8 cellular contexts compared by ENCODE assay signal in the genomic region with DNA sequence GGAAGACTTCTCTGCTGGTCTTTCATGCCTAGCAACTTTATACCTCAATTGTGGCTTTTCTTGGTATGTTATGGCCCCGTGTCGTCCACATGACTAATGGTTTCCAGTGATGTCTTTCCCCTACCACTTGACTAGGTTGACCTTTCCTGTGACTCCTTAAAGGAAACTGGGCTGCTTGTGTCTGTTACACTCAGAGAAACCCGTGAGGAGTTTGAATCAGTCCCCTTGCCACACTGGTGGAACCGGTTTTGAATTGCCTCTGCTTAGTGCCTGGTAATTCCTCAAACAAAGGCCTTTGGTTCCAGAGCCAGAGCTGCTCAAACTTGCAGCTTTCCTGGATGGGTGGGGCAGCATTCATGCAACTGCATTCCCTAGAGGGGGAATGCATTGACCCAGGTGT. TPM values are rescaled to one million over a fixed set of nuclear protein-coding genes. Genes with fewer than 3 reads are reported as not detected.
DNase-seq lines count a peak whose midpoint lies in the region; ATAC-seq, FAIRE-seq and TF ChIP-seq lines count a peak whose summit lies in the region.

No MANE protein-coding gene starts in this region.

- no peak overlapping the region for H3K4me3 ChIP-seq in OCI-LY3 (ENCODE audit: low read length)

- DNase-seq in AG08395 (ENCODE audit: low spot score) (peak; percentile 73), H54 (ENCODE audit: insufficient read length, low spot score) (peak; percentile 6), fibroblast of peridontal ligament (ENCODE audit: extremely low read depth) (peak; percentile 82), Ammon's horn (ENCODE audit: low spot score) (no peak), T-helper 17 cell (no peak)

- peaks cover 55% of the 10 kb centered on the region for H3K4me1 Mint-ChIP-seq in stimulated activated memory B cell treated with anti-CD40 and anti-IgM and Interleukin-4, amounts not matched to agents 10 μg/mL and 1 μg/mL and 100 μg/mL, for 72 hours
- H3K4me1 Mint-ChIP-seq in T-helper 17 cell: peaks cover 15% of the 10 kb centered on the region

- no peaks in the 10 kb centered on the region for H3K79me2 ChIP-seq in OCI-LY3 (ENCODE audit: low read length)

- H3K4me3 Mint-ChIP-seq in stimulated activated memory B cell treated with anti-CD40 and anti-IgM and Interleukin-4, amounts not matched to agents 10 μg/mL and 1 μg/mL and 100 μg/mL, for 72 hours: peak overlapping the region; percentile 50
- H3K4me3 Mint-ChIP-seq in T-helper 17 cell: no peak overlapping the region

- H3K9me3 Mint-ChIP-seq in stimulated activated memory B cell treated with anti-CD40 and anti-IgM and Interleukin-4, amounts not matched to agents 10 μg/mL and 1 μg/mL and 100 μg/mL, for 72 hours: no peaks in the 10 kb centered on the region

- no peak overlapping the region for H3K27ac ChIP-seq in OCI-LY3 (ENCODE audit: low read length)

- H3K9me3 ChIP-seq in OCI-LY3 (ENCODE audit: insufficient read depth, low read length) (no peaks in the 10 kb centered on the region), T-helper 17 cell (ENCODE audit: control insufficient read depth, low read length, poor library complexity, severe bottlenecking) (no peaks in the 10 kb centered on the region)

- H2AFZ ChIP-seq in OCI-LY3 (ENCODE audit: low read depth, low read length): no peak overlapping the region

- peak; percentile 82 for ATAC-seq in stimulated activated memory B cell treated with anti-CD40 and anti-IgM and Interleukin-4, amounts not matched to agents 10 μg/mL and 1 μg/mL and 100 μg/mL, for 72 hours
- no peak for ATAC-seq in T-helper 17 cell
- ATAC-seq in HG03280 (IDR thresholded peaks at IDR 0.05; ENCODE audit: unreplicated experiment): no peak

- peaks cover 21% of the 10 kb centered on the region for H3K4me1 ChIP-seq in OCI-LY3 (ENCODE audit: low read length)

- no peaks in the 10 kb centered on the region for H3K27me3 ChIP-seq in OCI-LY3 (ENCODE audit: low read depth, low read length)

- TF ChIP-seq POLR2A in H54 (IDR thresholded peaks at IDR 0.05; ENCODE audit: low read depth, low read length): no peak

- H4K20me1 ChIP-seq in OCI-LY3 (ENCODE audit: insufficient read depth, low read length): no peaks in the 10 kb centered on the region

- FAIRE-seq in H54 (lab: Jason Lieb, UNC): no peak

- peak overlapping the region; percentile 94 for H3K27ac Mint-ChIP-seq in stimulated activated memory B cell treated with anti-CD40 and anti-IgM and Interleukin-4, amounts not matched to agents 10 μg/mL and 1 μg/mL and 100 μg/mL, for 72 hours
- H3K27ac Mint-ChIP-seq in T-helper 17 cell: no peak overlapping the region

- H3K4me2 ChIP-seq in OCI-LY3 (ENCODE audit: low read length): peak overlapping the region; percentile 55; the same call in 1 of the 2 replicates

- H3K36me3 ChIP-seq in OCI-LY3 (replicated peaks; ENCODE audit: low read depth, low read length): no peaks in the 10 kb centered on the region

- no peaks in the 10 kb centered on the region for H3K36me3 Mint-ChIP-seq in stimulated activated memory B cell treated with anti-CD40 and anti-IgM and Interleukin-4, amounts not matched to agents 10 μg/mL and 1 μg/mL and 100 μg/mL, for 72 hours
- H3K36me3 Mint-ChIP-seq in T-helper 17 cell (ENCODE audit: low read depth): peaks cover 2% of the 10 kb centered on the region

- H3K27me3 Mint-ChIP-seq in stimulated activated memory B cell treated with anti-CD40 and anti-IgM and Interleukin-4, amounts not matched to agents 10 μg/mL and 1 μg/mL and 100 μg/mL, for 72 hours: no peaks in the 10 kb centered on the region
- peaks cover 4% of the 10 kb centered on the region for H3K27me3 Mint-ChIP-seq in T-helper 17 cell

- H3K9ac ChIP-seq in OCI-LY3 (ENCODE audit: low read length): no peak overlapping the region

- no peak for TF ChIP-seq CTCF in OCI-LY3 (IDR thresholded peaks at IDR 0.05; ENCODE audit: low read depth, low read length)

RNA-seq across cellular contexts. Expression of gene ECT2L, which starts 21.9 kb away (rescaled TPM):
- total RNA-seq in T-helper 17 cell: not detected

RNA-seq across cellular contexts. Expression of gene CCDC28A, which starts 44.2 kb away (rescaled TPM):
- 10 to 100 TPM; 21.3 to 26.2 TPM for total RNA-seq in T-helper 17 cell

Comparison
In these comparisons a context has a peak if more than half of its experiments do, and no peak if none do; other contexts are left out.
1. DNase-seq: peak in AG08395 (single experiment), H54 (single experiment) and fibroblast of peridontal ligament (single experiment); none in Ammon's horn (single experiment) and T-helper 17 cell (0 of 3).